Comparison of ENCODE assay signal across 13 cellular contexts in genomic region chr12:116366456-116366776, GRCh38.
DNase-seq lines count a peak whose midpoint lies in the region; ATAC-seq and TF ChIP-seq lines count a peak whose summit lies in the region.
"Had no signal": no experiment of that assay in that cellular context is flagged by ENCODE, and none has a peak within 500 bp of the region (broad histone marks: within the 10 kb centered on the region; RNA-seq: fewer than 3 reads in every experiment).

No MANE protein-coding gene starts in this region.

- peaks cover 2 to 15% (median 6%) of the 10 kb centered on the region in 4 donors for H3K4me1 ChIP-seq in liver (ENCODE audit: control insufficient read depth in 4 of 4, insufficient read depth in 4 of 4, low read length in 3 of 4)

- no peak overlapping the region for H3K4me3 ChIP-seq in liver (ENCODE audit: low read depth in 1 of 3, low read length in 3 of 3)
- H3K4me3 ChIP-seq: BLaER1 treated with 17β-estradiol and CSF1 and Interleukin-3, amounts not matched to agents 10 nM and 100 nM; coronary artery; SJSA1 had no signal

- peak; percentile 46 for DNase-seq in NCI-H1092 treated with DMSO at 0.1 percent for 48 hours (lab: John Stamatoyannopoulos, UW)
- DNase-seq in NCI-H69 (lab: John Stamatoyannopoulos, UW), result peak; percentile 95
- DNase-seq in SKM-1 (lab: John Stamatoyannopoulos, UW; ENCODE audit: unreplicated experiment), result no peak
- no peak for DNase-seq in cortex of kidney (lab: John Stamatoyannopoulos, UW)
- DNase-seq: activated CD4-positive, CD25-positive, alpha-beta regulatory T cell treated with anti-CD3 and anti-CD28 coated beads, Interleukin-2, amount 50 U/mL, for 72 hours; foreskin keratinocyte had no signal

- no peak overlapping the region for H3K9ac ChIP-seq in liver (ENCODE audit: low read depth in 1 of 2, low read length in 2 of 2)
- H3K9ac ChIP-seq: BLaER1 treated with 17β-estradiol and CSF1 and Interleukin-3, amounts not matched to agents 10 nM and 100 nM had no signal

- H3K9me3 ChIP-seq in liver (ENCODE audit: control insufficient read depth in 4 of 4, low read length in 3 of 4), result no peaks in the 10 kb centered on the region
- H3K9me3 ChIP-seq: BLaER1 treated with 17β-estradiol and CSF1 and Interleukin-3, amounts not matched to agents 10 nM and 100 nM; SJSA1 had no signal

- TF ChIP-seq RAD21 in liver (IDR thresholded peaks at IDR 0.05), result peak; percentile 27 to 44

- TF ChIP-seq CTCF in C4-2B (conservative IDR thresholded peaks at IDR 0.05), result no peak
- TF ChIP-seq CTCF in liver (IDR thresholded peaks at IDR 0.05; ENCODE audit: low read depth, low read length, missing input control), result no peak

- H3K27ac ChIP-seq in C4-2B (peak overlapping the region; percentile 26), liver (ENCODE audit: low read depth in 1 of 2, low read length in 2 of 2) (no peak overlapping the region)
- H3K27ac ChIP-seq: BLaER1 treated with 17β-estradiol and CSF1 and Interleukin-3, amounts not matched to agents 10 nM and 100 nM; coronary artery; foreskin keratinocyte; SJSA1 had no signal

- no peaks in the 10 kb centered on the region for H3K27me3 ChIP-seq in liver (ENCODE audit: control insufficient read depth in 4 of 4, insufficient read depth in 4 of 4, low read length in 3 of 4)
- H3K27me3 ChIP-seq: BLaER1 treated with 17β-estradiol and CSF1 and Interleukin-3, amounts not matched to agents 10 nM and 100 nM; foreskin keratinocyte; SJSA1 had no signal

- ATAC-seq in HG02938 (IDR thresholded peaks at IDR 0.05; ENCODE audit: unreplicated experiment), result no peak
- no peak for ATAC-seq in GM21576 (IDR thresholded peaks at IDR 0.05; ENCODE audit: unreplicated experiment)
- ATAC-seq: foreskin keratinocyte had no signal

- no peaks in the 10 kb centered on the region for H3K36me3 ChIP-seq in liver (ENCODE audit: control insufficient read depth in 4 of 4, insufficient read depth in 3 of 4, low read depth in 1 of 4, low read length in 3 of 4)
- H3K36me3 ChIP-seq: BLaER1 treated with 17β-estradiol and CSF1 and Interleukin-3, amounts not matched to agents 10 nM and 100 nM; SJSA1 had no signal

- 46% methylated on average over 9 of the region's 9 CpGs for WGBS in liver

TF ChIP-seq in liver, 16 proteins besides CTCF, POLR2A, EP300 and RAD21:
- TF ChIP-seq, protein P1, sequence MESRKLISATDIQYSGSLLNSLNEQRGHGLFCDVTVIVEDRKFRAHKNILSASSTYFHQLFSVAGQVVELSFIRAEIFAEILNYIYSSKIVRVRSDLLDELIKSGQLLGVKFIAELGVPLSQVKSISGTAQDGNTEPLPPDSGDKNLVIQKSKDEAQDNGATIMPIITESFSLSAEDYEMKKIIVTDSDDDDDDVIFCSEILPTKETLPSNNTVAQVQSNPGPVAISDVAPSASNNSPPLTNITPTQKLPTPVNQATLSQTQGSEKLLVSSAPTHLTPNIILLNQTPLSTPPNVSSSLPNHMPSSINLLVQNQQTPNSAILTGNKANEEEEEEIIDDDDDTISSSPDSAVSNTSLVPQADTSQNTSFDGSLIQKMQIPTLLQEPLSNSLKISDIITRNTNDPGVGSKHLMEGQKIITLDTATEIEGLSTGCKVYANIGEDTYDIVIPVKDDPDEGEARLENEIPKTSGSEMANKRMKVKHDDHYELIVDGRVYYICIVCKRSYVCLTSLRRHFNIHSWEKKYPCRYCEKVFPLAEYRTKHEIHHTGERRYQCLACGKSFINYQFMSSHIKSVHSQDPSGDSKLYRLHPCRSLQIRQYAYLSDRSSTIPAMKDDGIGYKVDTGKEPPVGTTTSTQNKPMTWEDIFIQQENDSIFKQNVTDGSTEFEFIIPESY (IDR thresholded peaks at IDR 0.05), result no peak
- TF ChIP-seq HNF4G (IDR thresholded peaks at IDR 0.05), result no peak
- no peak for TF ChIP-seq GABPA (IDR thresholded peaks at IDR 0.05 in 1 of 2, conservative IDR thresholded peaks at IDR 0.05 in 1 of 2)
- TF ChIP-seq REST (IDR thresholded peaks at IDR 0.05), result peak; percentile 36
- TF ChIP-seq SP1 (IDR thresholded peaks at IDR 0.05), result peak; percentile 47
- peak; percentile 17 for TF ChIP-seq YY1 (IDR thresholded peaks at IDR 0.05)
- no peak for TF ChIP-seq NR2F2 (IDR thresholded peaks at IDR 0.05)
- no peak for TF ChIP-seq ATF3 (IDR thresholded peaks at IDR 0.05)
- TF ChIP-seq FOXA1 (IDR thresholded peaks at IDR 0.05), result no peak
- peak in 1 of 2 donors; percentile 53 for TF ChIP-seq RXRA (IDR thresholded peaks at IDR 0.05)
- TF ChIP-seq, protein P2, sequence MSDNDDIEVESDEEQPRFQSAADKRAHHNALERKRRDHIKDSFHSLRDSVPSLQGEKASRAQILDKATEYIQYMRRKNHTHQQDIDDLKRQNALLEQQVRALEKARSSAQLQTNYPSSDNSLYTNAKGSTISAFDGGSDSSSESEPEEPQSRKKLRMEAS (IDR thresholded peaks at IDR 0.05), result peak; percentile 78
- TF ChIP-seq HNF4A (conservative IDR thresholded peaks at IDR 0.05), result peak; percentile 71 to 76
- no peak for TF ChIP-seq EGR1 (IDR thresholded peaks at IDR 0.05; ENCODE audit: low read depth in 2 of 2)
TF ChIP-seq in liver: peak in this region for 6.

Comparison
In these comparisons a context has a peak if more than half of its experiments do, and no peak if none do; other contexts are left out.
1. DNase-seq: peak in NCI-H1092 treated with DMSO at 0.1 percent for 48 hours (single experiment) and NCI-H69 (single experiment); none in SKM-1 (single experiment) and cortex of kidney (single experiment).